ENCODE assay signal across 14 cellular contexts in genomic region chr5:87361031-87361443, GRCh38. TPM values are rescaled to one million over a fixed set of nuclear protein-coding genes. Genes with fewer than 3 reads are reported as not detected.
DNase-seq lines count a peak whose midpoint lies in the region; ATAC-seq and TF ChIP-seq lines count a peak whose summit lies in the region.
"Had no signal": no experiment of that assay in that cellular context is flagged by ENCODE, and none has a peak within 500 bp of the region (broad histone marks: within the 10 kb centered on the region; RNA-seq: fewer than 3 reads in every experiment).

No MANE protein-coding gene starts in this region.

- in situ Hi-C loops in astrocyte of the cerebellum (cut with HindIII; ENCODE audit: low sequenced_read_pairs): no loop called here

- intact Hi-C loops in Right ventricle myocardium inferior (cut with DNase I) (no loop called here), right cardiac atrium (cut with DNase I) (no loop called here), aorta (cut with DNase I) (no loop called here), ascending aorta (cut with DNase I) (no loop called here)

- no peak for DNase-seq in Right ventricle myocardium inferior (ENCODE audit: missing footprints)
- DNase-seq in right cardiac atrium: no peak
- peak; percentile 15 for DNase-seq in astrocyte of the cerebellum (ENCODE audit: low read depth)
- peak; percentile 58 for DNase-seq in iris pigment epithelial cell (ENCODE audit: low read depth)
- no peak for DNase-seq in aorta
- no peak for DNase-seq in ascending aorta (ENCODE audit: low spot score in 2 of 2)
- DNase-seq: activated gamma-delta T cell; body of pancreas; MM.1S; NCI-H2081; stimulated activated CD4-positive, alpha-beta T cell treated with anti-CD3 and anti-CD28 coated beads, Interleukin-12 subunit alpha, Interleukin-12 subunit beta, amount 100 ng/mL, for 4 hours; substantia nigra had no signal

- H3K4me1 ChIP-seq in right cardiac atrium (ENCODE audit: control insufficient read depth, insufficient read depth, low read length) (peaks cover 1% of the 10 kb centered on the region), aorta (ENCODE audit: control insufficient read depth in 1 of 2, insufficient read depth in 2 of 2, low read length in 2 of 2) (no peaks in the 10 kb centered on the region), ascending aorta (no peaks in the 10 kb centered on the region)
- H3K4me1 ChIP-seq: body of pancreas had no signal

- H3K4me3 ChIP-seq in right cardiac atrium (ENCODE audit: low read length) (no peak overlapping the region), astrocyte of the cerebellum (ENCODE audit: low read depth, low read length) (no peak overlapping the region), aorta (ENCODE audit: low read length in 2 of 2) (no peak overlapping the region), ascending aorta (no peak overlapping the region)
- H3K4me3 ChIP-seq: body of pancreas had no signal

- TF ChIP-seq CTCF in astrocyte of the cerebellum (IDR thresholded peaks at IDR 0.05; ENCODE audit: low read depth, low read length, missing control alignments) (no peak), ascending aorta (IDR thresholded peaks at IDR 0.05) (no peak)

- no peaks in the 10 kb centered on the region for H3K27me3 ChIP-seq in right cardiac atrium (ENCODE audit: control insufficient read depth, insufficient read depth)
- no peaks in the 10 kb centered on the region for H3K27me3 ChIP-seq in aorta (ENCODE audit: control insufficient read depth in 1 of 2, insufficient read depth in 2 of 2, low read length in 1 of 2)
- no peaks in the 10 kb centered on the region for H3K27me3 ChIP-seq in ascending aorta
- H3K27me3 ChIP-seq: body of pancreas had no signal

- ATAC-seq in Right ventricle myocardium inferior: peak; percentile 52
- no peak for ATAC-seq in right cardiac atrium
- ATAC-seq in aorta (ENCODE audit: low FRiP score): peak; percentile 50
- no peak for ATAC-seq in GM18870 (IDR thresholded peaks at IDR 0.05; ENCODE audit: unreplicated experiment)
- ATAC-seq in HG02642 (IDR thresholded peaks at IDR 0.05; ENCODE audit: poor library complexity, unreplicated experiment): no peak
- ATAC-seq: body of pancreas had no signal

- 84% methylated on average over 2 of the region's 2 CpGs for WGBS in right cardiac atrium
- 83 to 89% methylated on average over 2 of the region's 2 CpGs for whole genome bisulfite sequencing in aorta, 2 donors

- no peaks in the 10 kb centered on the region for H3K9me3 ChIP-seq in right cardiac atrium (ENCODE audit: control insufficient read depth, low read length)
- H3K9me3 ChIP-seq in aorta (ENCODE audit: control insufficient read depth, low read length): no peaks in the 10 kb centered on the region
- no peaks in the 10 kb centered on the region for H3K9me3 ChIP-seq in ascending aorta
- H3K9me3 ChIP-seq: body of pancreas had no signal

- no peak overlapping the region for H3K27ac ChIP-seq in right cardiac atrium (ENCODE audit: low read length)
- no peak overlapping the region for H3K27ac ChIP-seq in aorta (ENCODE audit: low read depth in 1 of 2, low read length in 2 of 2)
- H3K27ac ChIP-seq in ascending aorta: no peak overlapping the region
- H3K27ac ChIP-seq: body of pancreas had no signal

- H3K36me3 ChIP-seq in aorta (ENCODE audit: control insufficient read depth in 1 of 2, insufficient read depth in 2 of 2, low read length in 1 of 2) (no peaks in the 10 kb centered on the region), ascending aorta (peaks cover 3 to 9% of the 10 kb centered on the region in 2 donors)

RNA-seq across cellular contexts. Expression of gene CCNH, which starts 51.7 kb away (rescaled TPM):
- 18.4 TPM for total RNA-seq in Right ventricle myocardium inferior
- total RNA-seq in right cardiac atrium: 10 to 100 TPM; 23.4 to 42.8 (median 29.8) TPM
- 39.6 TPM for polyA plus RNA-seq in right cardiac atrium
- 10 to 100 TPM; 83.4 to 96.9 TPM for total RNA-seq in aorta
- polyA plus RNA-seq in aorta: 10 to 100 TPM; 23.0 to 35.4 TPM
- 65.7 TPM for total RNA-seq in ascending aorta

Comparison
In these comparisons a context has a peak if more than half of its experiments do, and no peak if none do; other contexts are left out.
1. ATAC-seq: peak in Right ventricle myocardium inferior (single experiment) and aorta (single experiment); none in right cardiac atrium (0 of 2), GM18870 (single experiment) and HG02642 (single experiment).
2. DNase-seq: peak in astrocyte of the cerebellum (single experiment) and iris pigment epithelial cell (single experiment); none in Right ventricle myocardium inferior (single experiment), right cardiac atrium (0 of 3), aorta (0 of 2) and ascending aorta (0 of 2).